ENCODE assay signal across 8 cellular contexts in the genomic region with DNA sequence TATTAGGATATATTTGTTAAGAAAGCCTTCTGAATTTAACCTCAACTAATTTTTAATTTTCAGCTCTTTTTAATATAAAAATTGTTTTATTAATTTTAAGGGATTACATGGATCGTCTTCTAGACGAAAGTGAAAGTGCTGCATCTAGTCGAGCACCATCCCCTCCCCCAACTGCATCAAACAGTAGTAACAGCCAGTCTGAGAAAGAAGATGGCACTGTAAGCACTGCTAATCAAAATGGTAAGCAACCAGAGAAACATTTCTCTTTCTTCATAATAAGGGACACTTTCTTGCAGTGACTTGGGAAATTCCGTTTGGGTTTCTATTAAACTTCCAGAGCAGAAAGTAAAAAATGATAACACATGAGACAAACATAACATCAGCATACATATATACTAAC. TPM values are rescaled to one million over a fixed set of nuclear protein-coding genes. Genes with fewer than 3 reads are reported as not detected.
DNase-seq lines count a peak whose midpoint lies in the region; ATAC-seq, FAIRE-seq and TF ChIP-seq lines count a peak whose summit lies in the region.

No MANE protein-coding gene starts in this region.

- DNase-seq in CD1c-positive myeloid dendritic cell (ENCODE audit: extremely low spot score) (peak; percentile 6), T-cell (peak in 32 of 34 experiments; percentile 22 to 64 (median 42)), dermis blood vessel endothelial cell (peak; percentile 41), pancreas (no peak), GM23338 (ENCODE audit: low spot score) (no peak), neural progenitor cell (ENCODE audit: low spot score) (no peak), mesothelial cell of epicardium (ENCODE audit: low spot score in 2 of 2, unreplicated experiment in 2 of 2) (no peak), WERI-Rb-1 (no peak)

- peak; percentile 54 for FAIRE-seq in pancreas (lab: Jason Lieb, UNC)

- H3K27me3 Mint-ChIP-seq in T-cell = no peaks in the 10 kb centered on the region
- no peaks in the 10 kb centered on the region for H3K27me3 Mint-ChIP-seq in GM23338 (ENCODE audit: insufficient read depth, low read depth, poor library complexity)
- no peaks in the 10 kb centered on the region for H3K27me3 Mint-ChIP-seq in neural progenitor cell (ENCODE audit: insufficient read depth, low read depth)
- no peaks in the 10 kb centered on the region for H3K27me3 Mint-ChIP-seq in mesothelial cell of epicardium (ENCODE audit: low read depth)

- H3K4me3 Mint-ChIP-seq in T-cell (peak overlapping the region; percentile 61 to 71 (median 71)), GM23338 (no peak overlapping the region), neural progenitor cell (no peak overlapping the region), mesothelial cell of epicardium (no peak overlapping the region)

- H3K27ac ChIP-seq in pancreas (peak overlapping the region in 1 of 4 donors; percentile 19), GM23338 (ENCODE audit: low read depth) (no peak overlapping the region), neural progenitor cell (no peak overlapping the region), WERI-Rb-1 (no peak overlapping the region)

- no peaks in the 10 kb centered on the region for H3K9me2 ChIP-seq in GM23338 (ENCODE audit: insufficient read depth)

- CTCF ChIA-PET in T-cell (lab: Charles Lee) = interaction anchor here (0.5 to 1.4 kb wide), 17 partner anchors 9 to 448 kb away, joined by 3 to 11 read pairs (median 3); a partner anchor contains a TSS

- H4K20me1 ChIP-seq in GM23338 (replicated peaks; ENCODE audit: insufficient read depth) (no peaks in the 10 kb centered on the region; the same call in 1 of the 2 replicates), neural progenitor cell (ENCODE audit: low read depth) (no peaks in the 10 kb centered on the region)

- H3F3A ChIP-seq in GM23338 (replicated peaks; ENCODE audit: low read depth) = no peaks in the 10 kb centered on the region
- H3F3A ChIP-seq in neural progenitor cell (ENCODE audit: low read depth) = no peaks in the 10 kb centered on the region

- no peaks in the 10 kb centered on the region for H3K9me3 ChIP-seq in pancreas
- no peaks in the 10 kb centered on the region for H3K9me3 ChIP-seq in neural progenitor cell (ENCODE audit: low read depth)
- no peaks in the 10 kb centered on the region for H3K9me3 ChIP-seq in WERI-Rb-1 (ENCODE audit: severe bottlenecking)

- POLR2A ChIA-PET in T-cell (lab: Charles Lee) = interaction anchor here (0.5 to 1.1 kb wide), 7 partner anchors 11 to 749 kb away, joined by 3 to 12 read pairs (median 4); a partner anchor contains a TSS

- intact Hi-C loops in pancreas (cut with DNase I) = no loop called here

- WGBS in pancreas, 2 donors = 71 to 79% methylated on average over 4 of the region's 4 CpGs

- H3K4me3 ChIP-seq in pancreas (no peak overlapping the region), GM23338 (no peak overlapping the region), neural progenitor cell (no peak overlapping the region), WERI-Rb-1 (ENCODE audit: low read depth, low read length) (no peak overlapping the region)

- H3K4me1 Mint-ChIP-seq in T-cell (peaks cover 18 to 37% (median 33%) of the 10 kb centered on the region in 3 donors), GM23338 (no peaks in the 10 kb centered on the region), neural progenitor cell (no peaks in the 10 kb centered on the region), mesothelial cell of epicardium (no peaks in the 10 kb centered on the region)

- H3K27ac Mint-ChIP-seq in T-cell (peak overlapping the region; percentile 89 to 90), GM23338 (no peak overlapping the region), neural progenitor cell (no peak overlapping the region), mesothelial cell of epicardium (no peak overlapping the region)

- H3K4me1 ChIP-seq in pancreas (peaks cover 9 to 51% (median 21%) of the 10 kb centered on the region in 3 donors), GM23338 (ENCODE audit: insufficient read depth) (no peaks in the 10 kb centered on the region), neural progenitor cell (no peaks in the 10 kb centered on the region)

- no peak overlapping the region for H3K4me2 ChIP-seq in GM23338
- H3K4me2 ChIP-seq in neural progenitor cell = no peak overlapping the region

- TF ChIP-seq CTCF in pancreas (IDR thresholded peaks at IDR 0.05) (no peak), GM23338 (conservative IDR thresholded peaks at IDR 0.05; ENCODE audit: low read depth in 2 of 2) (no peak), neural progenitor cell (IDR thresholded peaks at IDR 0.05) (no peak), mesothelial cell of epicardium (IDR thresholded peaks at IDR 0.05; ENCODE audit: unreplicated experiment) (no peak), WERI-Rb-1 (IDR thresholded peaks at IDR 0.05; ENCODE audit: low read depth, low read length) (no peak)

- peaks cover 0 to 23% (median 0%) of the 10 kb centered on the region in 3 donors for H3K36me3 ChIP-seq in pancreas
- peaks cover 11% of the 10 kb centered on the region for H3K36me3 ChIP-seq in GM23338 (ENCODE audit: insufficient read depth)
- peaks cover 18% of the 10 kb centered on the region for H3K36me3 ChIP-seq in neural progenitor cell
- H3K36me3 ChIP-seq in WERI-Rb-1 = peaks cover 65% of the 10 kb centered on the region

- peaks cover 35% of the 10 kb centered on the region for H3K36me3 Mint-ChIP-seq in T-cell
- H3K36me3 Mint-ChIP-seq in GM23338 (ENCODE audit: low read depth) = peaks cover 41% of the 10 kb centered on the region
- H3K36me3 Mint-ChIP-seq in neural progenitor cell = peaks cover 26% of the 10 kb centered on the region
- H3K36me3 Mint-ChIP-seq in mesothelial cell of epicardium = peaks cover 19% of the 10 kb centered on the region

- no peak overlapping the region for H3K9ac ChIP-seq in neural progenitor cell

- H3K79me2 ChIP-seq in GM23338 (replicated peaks; ENCODE audit: insufficient read depth) = no peaks in the 10 kb centered on the region
- H3K79me2 ChIP-seq in neural progenitor cell (ENCODE audit: low read depth) = no peaks in the 10 kb centered on the region

- H3K27me3 ChIP-seq in pancreas (no peaks in the 10 kb centered on the region), GM23338 (ENCODE audit: insufficient read depth) (no peaks in the 10 kb centered on the region), neural progenitor cell (no peaks in the 10 kb centered on the region), WERI-Rb-1 (ENCODE audit: insufficient read depth, low read depth, severe bottlenecking) (no peaks in the 10 kb centered on the region)

- H3K9me3 Mint-ChIP-seq in T-cell (no peaks in the 10 kb centered on the region), GM23338 (no peaks in the 10 kb centered on the region), neural progenitor cell (no peaks in the 10 kb centered on the region), mesothelial cell of epicardium (no peaks in the 10 kb centered on the region)

- ATAC-seq in T-cell (replicated peaks in 1 of 4) (peak; percentile 82 to 91 (median 86)), pancreas (peak in 2 of 4 donors; percentile 28 to 61), GM23338 (no peak)

- H2AFZ ChIP-seq in GM23338 = no peak overlapping the region
- H2AFZ ChIP-seq in neural progenitor cell (replicated peaks) = no peak overlapping the region

TF ChIP-seq in GM23338, 12 proteins besides CTCF, POLR2A, EP300 and RAD21 (continues in another document):
- TF ChIP-seq EZH2phosphoT487 (IDR thresholded peaks at IDR 0.05; ENCODE audit: unreplicated experiment) = no peak

RNA-seq across cellular contexts. Expression of a gene that starts 56.9 kb away (rescaled TPM):
- total RNA-seq in T-cell = 10 to 100 TPM; 55.3 to 77.1 (median 58.1) TPM
- 26.9 and 34.0 TPM in 2 replicates for total RNA-seq in dermis blood vessel endothelial cell
- total RNA-seq in pancreas = 10 to 100 TPM in 3 of 6 donors, 1 to 10 TPM in 3; 8.0 to 17.5 (median 10.2) TPM
- polyA plus RNA-seq in pancreas = 1 to 10 TPM; 5.2 to 9.5 TPM
- 34.1 and 38.2 TPM in 2 replicates for total RNA-seq in GM23338 (2014; rRNA removed; shearing (Covaris generic))
- polyA plus RNA-seq in GM23338 (2016; fragmentation: Nextera tagmentation; extraction: Ambion mirVana) = 64.8 and 72.8 TPM in 2 replicates
- total RNA-seq in neural progenitor cell (ENCODE audit: low replicate concordance) = 31.3 and 43.5 TPM in 2 replicates
- 34.3 to 39.9 TPM (median 36.5 TPM) in 3 replicates for total RNA-seq in mesothelial cell of epicardium

RNA-seq across cellular contexts. Expression of a gene that starts 57.0 kb away (rescaled TPM):
- total RNA-seq in T-cell (10 to 100 TPM in 1 of 5 donors, 1 to 10 TPM in 4; 5.6 to 11.7 (median 7.7) TPM), dermis blood vessel endothelial cell (2.1 and 3.7 TPM in 2 replicates), pancreas (1 to 10 TPM; 3.5 to 6.7 (median 5.3) TPM), neural progenitor cell (ENCODE audit: low replicate concordance) (2.7 and 3.2 TPM in 2 replicates), mesothelial cell of epicardium (8.9 to 12.8 TPM (median 9.3 TPM) in 3 replicates)
- polyA plus RNA-seq in pancreas (1 to 10 TPM; 1.5 to 2.3 TPM), GM23338 (2016; fragmentation: Nextera tagmentation; extraction: Ambion mirVana) (1.3 and 3.8 TPM in 2 replicates)
- total RNA-seq in GM23338 (2014; rRNA removed; shearing (Covaris generic)) = 0.90 and 5.3 TPM in 2 replicates

Comparison
In these comparisons a context has a peak if more than half of its experiments do, and no peak if none do; other contexts are left out.
1. DNase-seq: peak in CD1c-positive myeloid dendritic cell (single experiment), T-cell (32 of 34) and dermis blood vessel endothelial cell (single experiment); none in pancreas (0 of 6), GM23338 (single experiment), neural progenitor cell (single experiment), mesothelial cell of epicardium (0 of 2) and WERI-Rb-1 (single experiment).
2. H3K27ac Mint-ChIP-seq: peak in T-cell (2 of 2); none in GM23338 (single experiment), neural progenitor cell (single experiment) and mesothelial cell of epicardium (single experiment).
3. H3K4me3 Mint-ChIP-seq: peak in T-cell (3 of 3); none in GM23338 (single experiment), neural progenitor cell (single experiment) and mesothelial cell of epicardium (single experiment).